Comparison of ENCODE assay signal across 1 cellular context in the genomic region with DNA sequence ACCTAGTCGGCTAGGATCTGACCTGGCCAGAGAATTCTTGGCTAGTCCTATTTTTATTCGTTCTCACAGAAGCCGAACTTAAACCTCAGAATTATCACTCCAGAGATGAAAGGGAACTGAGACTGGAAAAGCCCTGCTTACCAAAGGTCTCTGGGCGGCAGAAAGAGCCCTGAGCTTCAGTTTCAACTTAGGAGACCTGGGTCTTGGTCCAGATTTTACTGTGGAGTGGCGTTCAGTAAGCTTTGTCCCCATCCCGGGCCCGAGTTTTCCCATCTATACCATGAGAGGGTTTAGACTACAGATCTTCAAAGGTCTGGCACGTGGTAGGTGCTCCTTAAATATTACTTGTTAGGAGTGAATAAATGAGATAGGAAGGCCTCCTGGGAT.
TF ChIP-seq lines count a peak whose summit lies in the region.

No MANE protein-coding gene starts in this region.

TF ChIP-seq in endothelial cell of umbilical vein, 7 proteins besides CTCF, POLR2A, EP300 and RAD21 (continued from another document):
- TF ChIP-seq MYC (IDR thresholded peaks at IDR 0.05; ENCODE audit: low read depth, low read length) (no peak), FOS (IDR thresholded peaks at IDR 0.05; ENCODE audit: borderline replicate concordance, insufficient read depth, low read length) (no peak), GATA2 (IDR thresholded peaks at IDR 0.05; ENCODE audit: insufficient read depth, insufficient read length, low read depth, low read length) (no peak), EZH2 (IDR thresholded peaks at IDR 0.05; ENCODE audit: borderline replicate concordance, low read depth, low read length, severe bottlenecking) (no peak), JUN (IDR thresholded peaks at IDR 0.05; ENCODE audit: borderline replicate concordance, insufficient read depth, insufficient read length, low read depth) (no peak)
- TF ChIP-seq, protein P1, sequence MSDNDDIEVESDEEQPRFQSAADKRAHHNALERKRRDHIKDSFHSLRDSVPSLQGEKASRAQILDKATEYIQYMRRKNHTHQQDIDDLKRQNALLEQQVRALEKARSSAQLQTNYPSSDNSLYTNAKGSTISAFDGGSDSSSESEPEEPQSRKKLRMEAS (IDR thresholded peaks at IDR 0.05; ENCODE audit: insufficient read depth, insufficient read length): no peak
